Comparison of ENCODE assay signal across 1 cellular context in the genomic region with DNA sequence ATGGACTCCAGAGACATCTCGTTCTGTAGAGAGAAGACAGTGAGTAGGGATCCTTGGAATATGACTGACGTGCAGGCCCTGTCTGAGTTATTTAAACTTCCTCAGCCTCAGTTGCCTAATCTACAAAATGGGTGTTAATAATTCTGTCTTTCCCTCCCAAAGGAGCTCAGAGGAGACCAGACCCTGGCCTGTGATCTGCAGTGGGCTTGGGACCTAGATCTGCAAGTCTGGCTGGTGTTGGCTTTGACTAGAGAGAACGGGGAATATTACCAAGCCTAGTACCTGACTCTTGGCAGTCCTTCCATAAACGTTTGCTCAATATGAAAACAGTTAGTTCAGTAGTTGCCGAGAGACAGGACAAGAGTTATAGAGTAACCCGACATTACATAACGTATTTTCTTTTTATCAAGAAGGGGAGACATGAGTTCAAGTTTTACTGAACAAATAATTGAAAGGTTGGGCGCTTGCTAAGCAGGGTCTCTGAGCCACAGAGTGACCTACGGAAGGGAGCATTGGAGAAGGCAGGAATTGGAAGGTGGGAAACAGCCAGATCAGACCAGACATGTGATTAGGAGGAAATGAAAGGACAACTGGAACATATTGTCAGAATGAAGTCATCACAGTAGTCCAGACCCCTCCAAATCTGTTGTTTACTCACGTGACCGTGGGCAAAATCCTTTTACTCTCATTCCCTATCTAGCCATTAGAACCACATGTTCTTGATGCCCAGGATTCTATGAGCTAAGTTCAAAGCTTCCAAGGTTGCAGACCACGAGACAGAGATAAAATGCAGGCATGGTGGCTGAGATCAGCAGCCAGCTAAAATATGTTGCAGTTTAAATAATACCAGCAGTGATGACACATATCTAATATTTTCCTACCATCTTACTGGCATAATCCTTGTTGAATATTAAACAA.
TF ChIP-seq lines count a peak whose summit lies in the region.

No MANE protein-coding gene starts in this region.

TF ChIP-seq in HepG2, 621 proteins besides CTCF, POLR2A, EP300 and RAD21 (continued from another document and continues in another):
- no peak for TF ChIP-seq NCOA5 (CRISPR knock-in tag; IDR thresholded peaks at IDR 0.05)
- TF ChIP-seq ZNF3 (CRISPR knock-in tag; IDR thresholded peaks at IDR 0.05): peak; percentile 29; the same call in 1 of the 2 replicates
- 0 out of 2 replicates have a peak, but pooled peaks have one; percentile 48 for TF ChIP-seq ZKSCAN8 (CRISPR knock-in tag; IDR thresholded peaks at IDR 0.05; ENCODE audit: borderline replicate concordance)
- peak; percentile 24 for TF ChIP-seq TEAD3 (CRISPR knock-in tag; optimal IDR thresholded peaks at IDR 0.05; ENCODE audit: borderline replicate concordance)
- TF ChIP-seq, protein P1, sequence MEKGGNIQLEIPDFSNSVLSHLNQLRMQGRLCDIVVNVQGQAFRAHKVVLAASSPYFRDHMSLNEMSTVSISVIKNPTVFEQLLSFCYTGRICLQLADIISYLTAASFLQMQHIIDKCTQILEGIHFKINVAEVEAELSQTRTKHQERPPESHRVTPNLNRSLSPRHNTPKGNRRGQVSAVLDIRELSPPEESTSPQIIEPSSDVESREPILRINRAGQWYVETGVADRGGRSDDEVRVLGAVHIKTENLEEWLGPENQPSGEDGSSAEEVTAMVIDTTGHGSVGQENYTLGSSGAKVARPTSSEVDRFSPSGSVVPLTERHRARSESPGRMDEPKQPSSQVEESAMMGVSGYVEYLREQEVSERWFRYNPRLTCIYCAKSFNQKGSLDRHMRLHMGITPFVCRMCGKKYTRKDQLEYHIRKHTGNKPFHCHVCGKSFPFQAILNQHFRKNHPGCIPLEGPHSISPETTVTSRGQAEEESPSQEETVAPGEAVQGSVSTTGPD (CRISPR knock-in tag; IDR thresholded peaks at IDR 0.05): 0 out of 2 replicates have a peak, but pooled peaks have one; percentile 69
- TF ChIP-seq, protein P2, sequence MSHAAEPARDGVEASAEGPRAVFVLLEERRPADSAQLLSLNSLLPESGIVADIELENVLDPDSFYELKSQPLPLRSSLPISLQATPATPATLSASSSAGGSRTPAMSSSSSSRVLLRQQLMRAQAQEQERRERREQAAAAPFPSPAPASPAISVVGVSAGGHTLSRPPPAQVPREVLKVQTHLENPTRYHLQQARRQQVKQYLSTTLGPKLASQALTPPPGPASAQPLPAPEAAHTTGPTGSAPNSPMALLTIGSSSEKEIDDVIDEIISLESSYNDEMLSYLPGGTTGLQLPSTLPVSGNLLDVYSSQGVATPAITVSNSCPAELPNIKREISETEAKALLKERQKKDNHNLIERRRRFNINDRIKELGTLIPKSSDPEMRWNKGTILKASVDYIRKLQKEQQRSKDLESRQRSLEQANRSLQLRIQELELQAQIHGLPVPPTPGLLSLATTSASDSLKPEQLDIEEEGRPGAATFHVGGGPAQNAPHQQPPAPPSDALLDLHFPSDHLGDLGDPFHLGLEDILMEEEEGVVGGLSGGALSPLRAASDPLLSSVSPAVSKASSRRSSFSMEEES (CRISPR knock-in tag; IDR thresholded peaks at IDR 0.05): peak; percentile 91
- 0 out of 2 replicates have a peak, but pooled peaks have one; percentile 22 for TF ChIP-seq HMG20B (CRISPR knock-in tag; conservative IDR thresholded peaks at IDR 0.05)
- TF ChIP-seq HDAC1 (CRISPR knock-in tag; IDR thresholded peaks at IDR 0.05): peak; percentile 56; the same call in 1 of the 2 replicates
- TF ChIP-seq ZNF589 (CRISPR knock-in tag; conservative IDR thresholded peaks at IDR 0.05): 0 out of 2 replicates have a peak, but pooled peaks have one; percentile 11
- peak; percentile 35; the same call in 1 of the 2 replicates for TF ChIP-seq ZNF564 (CRISPR knock-in tag; IDR thresholded peaks at IDR 0.05)
- no peak for TF ChIP-seq SMARCC2 (IDR thresholded peaks at IDR 0.05)
- peak; percentile 17; the same call in 1 of the 2 replicates for TF ChIP-seq FOXO1 (CRISPR knock-in tag; IDR thresholded peaks at IDR 0.05)
- TF ChIP-seq ZNF292 (CRISPR knock-in tag; IDR thresholded peaks at IDR 0.05; ENCODE audit: borderline replicate concordance, low read depth): 0 out of 2 replicates have a peak, but pooled peaks have one; percentile 68
- TF ChIP-seq, protein P3, sequence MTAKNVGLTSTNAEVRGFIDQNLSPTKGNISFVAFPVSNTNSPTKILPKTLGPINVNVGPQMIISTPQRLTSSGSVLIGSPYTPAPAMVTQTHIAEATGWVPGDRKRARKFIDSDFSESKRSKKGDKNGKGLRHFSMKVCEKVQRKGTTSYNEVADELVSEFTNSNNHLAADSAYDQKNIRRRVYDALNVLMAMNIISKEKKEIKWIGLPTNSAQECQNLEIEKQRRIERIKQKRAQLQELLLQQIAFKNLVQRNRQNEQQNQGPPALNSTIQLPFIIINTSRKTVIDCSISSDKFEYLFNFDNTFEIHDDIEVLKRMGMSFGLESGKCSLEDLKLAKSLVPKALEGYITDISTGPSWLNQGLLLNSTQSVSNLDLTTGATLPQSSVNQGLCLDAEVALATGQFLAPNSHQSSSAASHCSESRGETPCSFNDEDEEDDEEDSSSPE (CRISPR knock-in tag; IDR thresholded peaks at IDR 0.05): peak; percentile 39; the same call in 1 of the 2 replicates
- TF ChIP-seq HOXD1 (CRISPR knock-in tag; IDR thresholded peaks at IDR 0.05): no peak
- no peak for TF ChIP-seq KLF6 (CRISPR knock-in tag; IDR thresholded peaks at IDR 0.05)
- TF ChIP-seq, protein P4, sequence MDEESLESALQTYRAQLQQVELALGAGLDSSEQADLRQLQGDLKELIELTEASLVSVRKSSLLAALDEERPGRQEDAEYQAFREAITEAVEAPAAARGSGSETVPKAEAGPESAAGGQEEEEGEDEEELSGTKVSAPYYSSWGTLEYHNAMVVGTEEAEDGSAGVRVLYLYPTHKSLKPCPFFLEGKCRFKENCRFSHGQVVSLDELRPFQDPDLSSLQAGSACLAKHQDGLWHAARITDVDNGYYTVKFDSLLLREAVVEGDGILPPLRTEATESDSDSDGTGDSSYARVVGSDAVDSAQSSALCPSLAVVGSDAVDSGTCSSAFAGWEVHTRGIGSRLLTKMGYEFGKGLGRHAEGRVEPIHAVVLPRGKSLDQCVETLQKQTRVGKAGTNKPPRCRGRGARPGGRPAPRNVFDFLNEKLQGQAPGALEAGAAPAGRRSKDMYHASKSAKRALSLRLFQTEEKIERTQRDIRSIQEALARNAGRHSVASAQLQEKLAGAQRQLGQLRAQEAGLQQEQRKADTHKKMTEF (CRISPR knock-in tag; IDR thresholded peaks at IDR 0.05): peak; percentile 74
- no peak for TF ChIP-seq ZNF124 (CRISPR knock-in tag; IDR thresholded peaks at IDR 0.05)
- TF ChIP-seq ONECUT2 (CRISPR knock-in tag; IDR thresholded peaks at IDR 0.05): no peak
- 0 out of 2 replicates have a peak, but pooled peaks have one; percentile 39 for TF ChIP-seq ZNF350 (CRISPR knock-in tag; IDR thresholded peaks at IDR 0.05; ENCODE audit: borderline replicate concordance, low read depth)
- TF ChIP-seq PHF8 (CRISPR knock-in tag; IDR thresholded peaks at IDR 0.05): 0 out of 2 replicates have a peak, but pooled peaks have one; percentile 23
- TF ChIP-seq KDM2A (CRISPR knock-in tag; IDR thresholded peaks at IDR 0.05; ENCODE audit: borderline replicate concordance, low read depth): 0 out of 2 replicates have a peak, but pooled peaks have one; percentile 13
- TF ChIP-seq NFIC (IDR thresholded peaks at IDR 0.05; ENCODE audit: low read length): 0 out of 2 replicates have a peak, but pooled peaks have one; percentile 57
- TF ChIP-seq ZNF792 (CRISPR knock-in tag; IDR thresholded peaks at IDR 0.05): peak; percentile 43; the same call in 1 of the 2 replicates
- TF ChIP-seq, protein P5, sequence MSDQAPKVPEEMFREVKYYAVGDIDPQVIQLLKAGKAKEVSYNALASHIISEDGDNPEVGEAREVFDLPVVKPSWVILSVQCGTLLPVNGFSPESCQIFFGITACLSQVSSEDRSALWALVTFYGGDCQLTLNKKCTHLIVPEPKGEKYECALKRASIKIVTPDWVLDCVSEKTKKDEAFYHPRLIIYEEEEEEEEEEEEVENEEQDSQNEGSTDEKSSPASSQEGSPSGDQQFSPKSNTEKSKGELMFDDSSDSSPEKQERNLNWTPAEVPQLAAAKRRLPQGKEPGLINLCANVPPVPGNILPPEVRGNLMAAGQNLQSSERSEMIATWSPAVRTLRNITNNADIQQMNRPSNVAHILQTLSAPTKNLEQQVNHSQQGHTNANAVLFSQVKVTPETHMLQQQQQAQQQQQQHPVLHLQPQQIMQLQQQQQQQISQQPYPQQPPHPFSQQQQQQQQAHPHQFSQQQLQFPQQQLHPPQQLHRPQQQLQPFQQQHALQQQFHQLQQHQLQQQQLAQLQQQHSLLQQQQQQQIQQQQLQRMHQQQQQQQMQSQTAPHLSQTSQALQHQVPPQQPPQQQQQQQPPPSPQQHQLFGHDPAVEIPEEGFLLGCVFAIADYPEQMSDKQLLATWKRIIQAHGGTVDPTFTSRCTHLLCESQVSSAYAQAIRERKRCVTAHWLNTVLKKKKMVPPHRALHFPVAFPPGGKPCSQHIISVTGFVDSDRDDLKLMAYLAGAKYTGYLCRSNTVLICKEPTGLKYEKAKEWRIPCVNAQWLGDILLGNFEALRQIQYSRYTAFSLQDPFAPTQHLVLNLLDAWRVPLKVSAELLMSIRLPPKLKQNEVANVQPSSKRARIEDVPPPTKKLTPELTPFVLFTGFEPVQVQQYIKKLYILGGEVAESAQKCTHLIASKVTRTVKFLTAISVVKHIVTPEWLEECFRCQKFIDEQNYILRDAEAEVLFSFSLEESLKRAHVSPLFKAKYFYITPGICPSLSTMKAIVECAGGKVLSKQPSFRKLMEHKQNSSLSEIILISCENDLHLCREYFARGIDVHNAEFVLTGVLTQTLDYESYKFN (CRISPR knock-in tag; conservative IDR thresholded peaks at IDR 0.05): peak; percentile 78
- no peak for TF ChIP-seq SALL2 (CRISPR knock-in tag; IDR thresholded peaks at IDR 0.05)
- TF ChIP-seq ZBTB7B (CRISPR knock-in tag; IDR thresholded peaks at IDR 0.05): peak; percentile 75; the same call in 1 of the 2 replicates
- TF ChIP-seq, protein P6, sequence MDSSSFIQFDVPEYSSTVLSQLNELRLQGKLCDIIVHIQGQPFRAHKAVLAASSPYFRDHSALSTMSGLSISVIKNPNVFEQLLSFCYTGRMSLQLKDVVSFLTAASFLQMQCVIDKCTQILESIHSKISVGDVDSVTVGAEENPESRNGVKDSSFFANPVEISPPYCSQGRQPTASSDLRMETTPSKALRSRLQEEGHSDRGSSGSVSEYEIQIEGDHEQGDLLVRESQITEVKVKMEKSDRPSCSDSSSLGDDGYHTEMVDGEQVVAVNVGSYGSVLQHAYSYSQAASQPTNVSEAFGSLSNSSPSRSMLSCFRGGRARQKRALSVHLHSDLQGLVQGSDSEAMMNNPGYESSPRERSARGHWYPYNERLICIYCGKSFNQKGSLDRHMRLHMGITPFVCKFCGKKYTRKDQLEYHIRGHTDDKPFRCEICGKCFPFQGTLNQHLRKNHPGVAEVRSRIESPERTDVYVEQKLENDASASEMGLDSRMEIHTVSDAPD (CRISPR knock-in tag; IDR thresholded peaks at IDR 0.05): peak; percentile 81; the same call in 1 of the 2 replicates
- TF ChIP-seq ZFP82 (CRISPR knock-in tag; IDR thresholded peaks at IDR 0.05; ENCODE audit: borderline replicate concordance): no peak
- TF ChIP-seq ARNT2 (CRISPR knock-in tag; IDR thresholded peaks at IDR 0.05; ENCODE audit: low read depth): peak; percentile 62; the same call in 1 of the 2 replicates
- peak; percentile 25; the same call in 1 of the 2 replicates for TF ChIP-seq RCOR2 (CRISPR knock-in tag; IDR thresholded peaks at IDR 0.05)
- TF ChIP-seq CC2D1A (CRISPR knock-in tag; IDR thresholded peaks at IDR 0.05): no peak
- TF ChIP-seq, protein P7, sequence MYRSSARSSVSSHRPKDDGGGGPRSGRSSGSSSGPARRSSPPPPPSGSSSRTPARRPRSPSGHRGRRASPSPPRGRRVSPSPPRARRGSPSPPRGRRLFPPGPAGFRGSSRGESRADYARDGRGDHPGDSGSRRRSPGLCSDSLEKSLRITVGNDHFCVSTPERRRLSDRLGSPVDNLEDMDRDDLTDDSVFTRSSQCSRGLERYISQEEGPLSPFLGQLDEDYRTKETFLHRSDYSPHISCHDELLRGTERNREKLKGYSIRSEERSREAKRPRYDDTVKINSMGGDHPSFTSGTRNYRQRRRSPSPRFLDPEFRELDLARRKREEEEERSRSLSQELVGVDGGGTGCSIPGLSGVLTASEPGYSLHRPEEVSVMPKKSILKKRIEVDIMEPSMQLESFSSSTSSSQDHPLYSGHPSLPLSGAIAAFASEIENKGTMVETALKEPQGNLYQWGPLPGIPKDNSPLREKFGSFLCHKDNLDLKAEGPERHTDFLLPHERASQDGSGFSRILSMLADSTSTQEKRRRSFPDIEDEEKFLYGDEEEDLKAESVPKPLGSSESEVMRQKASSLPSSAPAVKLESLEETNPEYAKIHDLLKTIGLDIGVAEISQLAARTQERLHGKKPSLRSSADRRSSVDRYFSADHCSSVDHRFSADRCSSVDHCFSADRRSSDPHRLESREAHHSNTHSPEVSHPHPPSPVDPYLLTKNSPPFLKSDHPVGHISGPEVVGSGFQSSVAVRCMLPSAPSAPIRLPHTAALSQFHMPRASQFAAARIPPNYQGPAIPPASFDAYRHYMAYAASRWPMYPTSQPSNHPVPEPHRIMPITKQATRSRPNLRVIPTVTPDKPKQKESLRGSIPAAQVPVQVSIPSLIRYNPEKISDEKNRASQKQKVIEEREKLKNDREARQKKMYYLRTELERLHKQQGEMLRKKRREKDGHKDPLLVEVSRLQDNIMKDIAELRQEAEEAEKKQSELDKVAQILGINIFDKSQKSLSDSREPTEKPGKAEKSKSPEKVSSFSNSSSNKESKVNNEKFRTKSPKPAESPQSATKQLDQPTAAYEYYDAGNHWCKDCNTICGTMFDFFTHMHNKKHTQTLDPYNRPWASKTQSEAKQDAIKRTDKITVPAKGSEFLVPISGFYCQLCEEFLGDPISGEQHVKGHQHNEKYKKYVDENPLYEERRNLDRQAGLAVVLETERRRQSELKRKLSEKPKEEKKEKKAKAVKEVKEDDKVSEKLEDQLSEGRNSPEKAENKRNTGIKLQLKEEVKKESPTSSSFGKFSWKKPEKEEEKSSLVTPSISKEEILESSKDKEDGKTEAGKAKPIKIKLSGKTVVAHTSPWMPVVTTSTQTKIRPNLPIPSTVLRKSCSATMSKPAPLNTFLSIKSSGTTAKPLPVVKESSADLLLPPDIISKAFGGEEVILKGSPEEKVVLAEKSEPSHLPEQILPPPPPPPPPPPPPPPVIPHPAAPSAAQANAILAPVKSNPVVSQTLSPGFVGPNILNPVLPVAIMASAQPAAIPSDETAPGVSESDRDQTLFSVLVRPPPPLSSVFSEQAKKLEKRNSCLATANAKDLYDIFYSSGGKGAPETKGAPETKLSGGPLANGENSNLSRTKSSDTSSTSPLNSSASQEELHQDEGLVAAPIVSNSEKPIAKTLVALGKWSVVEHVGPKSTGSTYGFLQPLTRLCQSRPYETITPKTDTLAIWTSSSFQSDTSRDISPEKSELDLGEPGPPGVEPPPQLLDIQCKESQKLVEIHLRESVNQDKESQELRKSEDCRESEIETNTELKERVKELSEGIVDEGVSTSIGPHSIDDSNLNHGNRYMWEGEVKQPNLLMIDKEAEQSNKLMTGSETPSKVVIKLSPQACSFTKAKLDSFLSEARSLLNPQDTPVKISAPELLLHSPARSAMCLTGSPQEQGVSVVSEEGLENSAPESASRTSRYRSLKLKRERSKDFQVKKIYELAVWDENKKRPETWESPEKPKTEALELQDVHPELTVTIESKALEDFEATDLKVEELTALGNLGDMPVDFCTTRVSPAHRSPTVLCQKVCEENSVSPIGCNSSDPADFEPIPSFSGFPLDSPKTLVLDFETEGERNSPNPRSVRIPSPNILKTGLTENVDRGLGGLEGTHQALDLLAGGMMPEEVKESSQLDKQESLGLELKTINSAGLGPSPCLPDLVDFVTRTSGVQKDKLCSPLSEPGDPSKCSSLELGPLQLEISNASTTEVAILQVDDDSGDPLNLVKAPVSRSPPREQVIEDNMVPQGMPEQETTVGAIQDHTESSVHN (CRISPR knock-in tag; IDR thresholded peaks at IDR 0.05): no peak
- TF ChIP-seq NAIF1 (CRISPR knock-in tag; IDR thresholded peaks at IDR 0.05; ENCODE audit: borderline replicate concordance): 0 out of 2 replicates have a peak, but pooled peaks have one; percentile 23
- 0 out of 2 replicates have a peak, but pooled peaks have one; percentile 62 for TF ChIP-seq NFKBIZ (CRISPR knock-in tag; IDR thresholded peaks at IDR 0.05)
- peak; percentile 24; the same call in 1 of the 2 replicates for TF ChIP-seq SIX1 (CRISPR knock-in tag; IDR thresholded peaks at IDR 0.05; ENCODE audit: borderline replicate concordance)
